In the genomic region with DNA sequence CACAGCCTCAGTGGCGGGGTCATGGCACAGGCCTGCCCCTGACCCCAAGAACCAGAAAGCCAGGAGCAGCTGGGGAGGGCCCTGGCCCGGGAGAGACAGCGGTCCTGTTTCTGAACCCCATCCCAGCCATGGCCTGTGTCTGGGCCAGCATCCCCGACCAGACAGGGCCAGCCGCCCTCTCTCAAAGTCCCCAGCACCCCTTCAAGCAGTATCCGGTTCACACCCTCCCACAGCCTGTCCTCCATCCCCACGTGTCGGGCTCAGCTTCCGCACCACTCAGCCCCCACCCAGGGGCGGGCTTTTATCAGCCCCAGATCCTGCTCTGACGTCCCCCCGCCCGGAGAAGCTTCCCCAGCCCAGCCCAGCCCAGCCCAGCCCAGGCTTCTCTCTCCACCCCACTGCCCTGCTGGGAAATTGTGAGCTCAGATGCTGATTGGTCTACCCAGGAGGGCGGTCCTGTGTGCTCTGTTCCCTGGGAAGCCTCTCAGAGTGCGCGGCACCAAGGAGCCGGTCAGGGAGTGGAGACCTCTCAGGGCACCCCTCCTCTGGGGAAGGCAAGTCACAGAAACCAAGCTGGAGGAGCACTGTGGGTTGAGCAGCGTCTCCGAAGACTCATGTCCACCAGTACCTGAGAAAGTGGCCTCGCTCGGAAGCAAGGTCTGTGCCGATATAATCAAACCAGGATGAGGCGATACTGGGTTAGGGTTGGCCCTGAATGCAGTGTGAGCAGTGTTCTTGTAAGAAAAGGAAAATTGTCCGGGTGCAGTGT, we compare ENCODE assay signal across 8 cellular contexts. TPM values are rescaled to one million over a fixed set of nuclear protein-coding genes. Genes with fewer than 3 reads are reported as not detected.
DNase-seq lines count a peak whose midpoint lies in the region; ATAC-seq and TF ChIP-seq lines count a peak whose summit lies in the region.

No MANE protein-coding gene starts in this region.

- POLR2A ChIA-PET in AG04449 (lab: Yijun Ruan, JAX) = interaction anchor here (0.7 to 2.5 kb wide), 12 partner anchors 10 to 193 kb away, joined by 3 to 9 read pairs (median 4); a partner anchor contains a TSS

- peaks cover 7 to 24% of the 10 kb centered on the region in 2 donors for H3K4me1 Mint-ChIP-seq in effector memory CD8-positive, alpha-beta T cell (ENCODE audit: low read depth in 2 of 2)

- CTCF ChIA-PET in AG04449 (lab: Yijun Ruan, JAX) = interaction anchor here (0.7 to 26.3 kb wide), 10 partner anchors 25 to 348 kb away, joined by 3 to 891 read pairs (median 4); a partner anchor contains a TSS

- DNase-seq in AG04449 (ENCODE audit: low read depth, low spot score) = no peak
- peak; percentile 88 for DNase-seq in NCI-H226
- DNase-seq in activated CD8-positive, alpha-beta memory T cell treated with anti-CD3 and anti-CD28 coated beads for 4 hours (ENCODE audit: low read depth in 2 of 2) = peak; percentile 59 to 68
- peak; percentile 78 to 81 (median 80) for DNase-seq in effector memory CD8-positive, alpha-beta T cell
- peak; percentile 90 to 91 for DNase-seq in lung microvascular endothelial cell (ENCODE audit: low read depth in 2 of 2)
- DNase-seq in stimulated activated CD4-positive, alpha-beta T cell treated with anti-CD3 and anti-CD28 coated beads, TNF-alpha, amount 100 ng/mL, for 48 hours (ENCODE audit: low read depth in 3 of 3) = peak; percentile 70 to 82 (median 79)

- no peak for TF ChIP-seq CTCF in AG04449 (IDR thresholded peaks at IDR 0.05; ENCODE audit: insufficient read depth, low read length, missing control alignments)

- peak overlapping the region; percentile 78 to 82 for H3K4me3 Mint-ChIP-seq in effector memory CD8-positive, alpha-beta T cell

- peak overlapping the region; percentile 71 for H3K4me3 ChIP-seq in AG04449 (ENCODE audit: low read depth, low read length)

- peaks cover 16% of the 10 kb centered on the region for H3K36me3 Mint-ChIP-seq in effector memory CD8-positive, alpha-beta T cell (ENCODE audit: insufficient read depth)

- H3K9me3 Mint-ChIP-seq in effector memory CD8-positive, alpha-beta T cell = no peaks in the 10 kb centered on the region

- ATAC-seq in GM19438 (IDR thresholded peaks at IDR 0.05; ENCODE audit: low read depth, unreplicated experiment) = peak; percentile 40
- peak; percentile 71 for ATAC-seq in effector memory CD8-positive, alpha-beta T cell (replicated peaks)
- ATAC-seq in GM19023 (IDR thresholded peaks at IDR 0.05; ENCODE audit: unreplicated experiment) = no peak

- H3K27ac Mint-ChIP-seq in effector memory CD8-positive, alpha-beta T cell = peak overlapping the region; percentile 94

- no peaks in the 10 kb centered on the region for H3K27me3 Mint-ChIP-seq in effector memory CD8-positive, alpha-beta T cell

RNA-seq across cellular contexts. Expression of a gene that starts 4.7 kb away (rescaled TPM):
- total RNA-seq in lung microvascular endothelial cell = 14.8 and 19.8 TPM in 2 replicates

RNA-seq across cellular contexts. Expression of a gene that starts 28.9 kb away (rescaled TPM):
- total RNA-seq in lung microvascular endothelial cell = 11.8 and 18.3 TPM in 2 replicates
